ENCODE assay signal across 13 cellular contexts in genomic region chr11:72716291-72716690, GRCh38. TPM values are rescaled to one million over a fixed set of nuclear protein-coding genes. Genes with fewer than 3 reads are reported as not detected.
DNase-seq lines count a peak whose midpoint lies in the region; ATAC-seq and TF ChIP-seq lines count a peak whose summit lies in the region.
"Had no signal": no experiment of that assay in that cellular context is flagged by ENCODE, and none has a peak within 500 bp of the region (broad histone marks: within the 10 kb centered on the region; RNA-seq: fewer than 3 reads in every experiment).

No MANE protein-coding gene starts in this region.

- no peaks in the 10 kb centered on the region for H3K27me3 ChIP-seq in osteoblast (ENCODE audit: insufficient read depth, low read length)
- H3K27me3 ChIP-seq: tibial nerve had no signal

- no peaks in the 10 kb centered on the region for H3K27me3 Mint-ChIP-seq in effector memory CD8-positive, alpha-beta T cell

- no peak overlapping the region for H3K27ac ChIP-seq in osteoblast (ENCODE audit: low read depth, low read length)
- H3K27ac ChIP-seq: tibial nerve had no signal

- H3K4me3 ChIP-seq in osteoblast (ENCODE audit: insufficient read depth, low read length): no peak overlapping the region
- H3K4me3 ChIP-seq: smooth muscle cell, tibial nerve had no signal

- peak overlapping the region; percentile 30 to 78 for H3K27ac Mint-ChIP-seq in effector memory CD8-positive, alpha-beta T cell

- H3K36me3 Mint-ChIP-seq in effector memory CD8-positive, alpha-beta T cell (ENCODE audit: insufficient read depth): peaks cover 33% of the 10 kb centered on the region

- ATAC-seq in effector memory CD8-positive, alpha-beta T cell (replicated peaks): no peak
- ATAC-seq in HG03469 (IDR thresholded peaks at IDR 0.05; ENCODE audit: unreplicated experiment): no peak

- peaks cover 58 to 61% of the 10 kb centered on the region in 2 donors for H3K4me1 Mint-ChIP-seq in effector memory CD8-positive, alpha-beta T cell (ENCODE audit: low read depth in 2 of 2)

- no peaks in the 10 kb centered on the region for H3K9me3 ChIP-seq in osteoblast (ENCODE audit: low read depth, low read length)
- H3K9me3 ChIP-seq: tibial nerve had no signal

- H3K4me2 ChIP-seq in osteoblast (ENCODE audit: insufficient read depth, low read length): no peak overlapping the region
- H3K4me2 ChIP-seq: smooth muscle cell had no signal

- H3K36me3 ChIP-seq in osteoblast (ENCODE audit: insufficient read depth, low read length): peaks cover 15% of the 10 kb centered on the region

- no peak overlapping the region for H2AFZ ChIP-seq in osteoblast (ENCODE audit: low read length)

- no peak for TF ChIP-seq CTCF in osteoblast (IDR thresholded peaks at IDR 0.05; ENCODE audit: extremely low read depth, low read depth, low read length)

- H3K9me3 Mint-ChIP-seq in effector memory CD8-positive, alpha-beta T cell: no peaks in the 10 kb centered on the region

- peaks cover 31% of the 10 kb centered on the region for H3K4me1 ChIP-seq in osteoblast (ENCODE audit: insufficient read depth, low read length)

- peaks cover 66% of the 10 kb centered on the region for H4K20me1 ChIP-seq in osteoblast (ENCODE audit: insufficient read depth, low read length)

- peaks cover 84% of the 10 kb centered on the region for H3K79me2 ChIP-seq in osteoblast (ENCODE audit: insufficient read depth, low read length)

- DNase-seq in NCI-H1092 treated with DMSO at 0.1 percent for 48 hours (lab: John Stamatoyannopoulos, UW) (peak; percentile 30), NCI-H1092 (lab: John Stamatoyannopoulos, UW) (no peak), NCI-H2227 (lab: John Stamatoyannopoulos, UW; ENCODE audit: unreplicated experiment) (peak; percentile 57), osteoblast (ENCODE audit: insufficient read length, low spot score, missing footprints) (peak; percentile 41), GM19238 (ENCODE audit: insufficient read length, low spot score) (no peak), NOMO-1 treated with dmso at 0.1 percent for 144 hours (lab: John Stamatoyannopoulos, UW; ENCODE audit: unreplicated experiment) (no peak)
- DNase-seq in effector memory CD8-positive, alpha-beta T cell: no peak
- DNase-seq: activated CD8-positive, alpha-beta memory T cell treated with anti-CD3 and anti-CD28 coated beads for 24 hours; activated naive CD4-positive, alpha-beta T cell treated with Interleukin-2 at 50 U/mL for 16 hours; T-helper 9 cell had no signal

- H3K4me3 Mint-ChIP-seq in effector memory CD8-positive, alpha-beta T cell: no peak overlapping the region

RNA-seq across cellular contexts. Expression of gene ARAP1, which starts 35.9 kb away (rescaled TPM):
- total RNA-seq in osteoblast: 91.6 and 95.2 TPM in 2 replicates

RNA-seq across cellular contexts. Expression of gene PDE2A, which starts 42.1 kb away (rescaled TPM):
- total RNA-seq in osteoblast: 0.36 and 0.59 TPM in 2 replicates
- total RNA-seq: smooth muscle cell had no signal

Comparison
In these comparisons a context has a peak if more than half of its experiments do, and no peak if none do; other contexts are left out.
1. DNase-seq: peak in NCI-H1092 treated with DMSO at 0.1 percent for 48 hours (single experiment), NCI-H2227 (single experiment) and osteoblast (single experiment); none in NCI-H1092 (single experiment), effector memory CD8-positive, alpha-beta T cell (0 of 3), GM19238 (single experiment) and NOMO-1 treated with dmso at 0.1 percent for 144 hours (single experiment).